Comparison of ENCODE assay signal across 12 cellular contexts in genomic region chr17:39666601-39667261, GRCh38. TPM values are rescaled to one million over a fixed set of nuclear protein-coding genes. Genes with fewer than 3 reads are reported as not detected.
A peak's percentile ranks its signal among the peaks of the same experiment; 100 is the strongest.
DNase-seq lines count a peak whose midpoint lies in the region; ATAC-seq, FAIRE-seq and TF ChIP-seq lines count a peak whose summit lies in the region.
"Had no signal": no experiment of that assay in that cellular context is flagged by ENCODE, and none has a peak within 500 bp of the region (broad histone marks: within the 10 kb centered on the region; RNA-seq: fewer than 3 reads in every experiment).

No MANE protein-coding gene starts in this region.

- H3K4me1 ChIP-seq in H9 (ENCODE audit: insufficient read depth, low read length) = peaks cover 6% of the 10 kb centered on the region; the same call in 1 of the 2 replicates
- peaks cover 16 to 36% of the 10 kb centered on the region in 2 donors for H3K4me1 ChIP-seq in kidney (ENCODE audit: control insufficient read depth in 1 of 2, insufficient read depth in 1 of 2, low read depth in 1 of 2, low read length in 2 of 2)
- peaks cover 0 to 65% (median 23%) of the 10 kb centered on the region in 6 donors for H3K4me1 ChIP-seq in spleen

- H3K9me3 ChIP-seq in H9 (ENCODE audit: control insufficient read depth, low read depth, low read length) = no peaks in the 10 kb centered on the region
- H3K9me3 ChIP-seq in kidney (ENCODE audit: control insufficient read depth in 1 of 2, low read length in 2 of 2) = no peaks in the 10 kb centered on the region
- H3K9me3 ChIP-seq in spleen = no peaks in the 10 kb centered on the region

- H3K18ac ChIP-seq in H9 (ENCODE audit: insufficient read length, low read depth, low read length) = no peak overlapping the region

- H4K8ac ChIP-seq in H9 (replicated peaks; ENCODE audit: insufficient read length, low read depth, low read length) = no peak overlapping the region

- H3K79me2 ChIP-seq in H9 (ENCODE audit: insufficient read depth, low read length) = no peaks in the 10 kb centered on the region

- H2AFZ ChIP-seq in H9 (ENCODE audit: low read length) = no peak overlapping the region

- no peak overlapping the region for H3T11ph ChIP-seq in H9 (ENCODE audit: low read length)

- intact Hi-C loops in kidney (cut with DNase I) (no loop called here), spleen (cut with DNase I; ENCODE audit: low total_unique reads) (no loop called here)

- no peak overlapping the region for H2BK120ac ChIP-seq in H9 (ENCODE audit: low read depth, low read length, poor library complexity, severe bottlenecking)

- H3K36me3 ChIP-seq in kidney (ENCODE audit: control insufficient read depth in 1 of 2, insufficient read depth in 2 of 2, low read length in 2 of 2) = peaks cover 2 to 3% of the 10 kb centered on the region in 2 donors
- peaks cover 0 to 26% (median 15%) of the 10 kb centered on the region in 6 donors for H3K36me3 ChIP-seq in spleen

- no peaks in the 10 kb centered on the region for H4K20me1 ChIP-seq in H9 (ENCODE audit: control insufficient read depth, insufficient read depth, insufficient read length)

- H4K5ac ChIP-seq in H9 (ENCODE audit: insufficient read length, low read depth, low read length) = no peak overlapping the region

- no peak overlapping the region for H2BK15ac ChIP-seq in H9 (ENCODE audit: low read depth, low read length)

- H3K4me3 ChIP-seq in kidney (ENCODE audit: low read length in 2 of 2) (no peak overlapping the region), spleen (peak overlapping the region in 2 of 8 donors; percentile 41 to 72)

- H3K4ac ChIP-seq in H9 (ENCODE audit: low read depth, low read length) = no peak overlapping the region

- H3K23ac ChIP-seq in H9 (ENCODE audit: insufficient read length, low read depth, low read length) = no peak overlapping the region

- H3K9me3 Mint-ChIP-seq in H9 = no peaks in the 10 kb centered on the region; a peak in 1 of 5 replicates
- H3K9me3 Mint-ChIP-seq in activated naive CD8-positive, alpha-beta T cell treated with anti-CD3 and anti-CD28 coated beads for 36 hours = no peaks in the 10 kb centered on the region

- no peak overlapping the region for H3K9ac ChIP-seq in H9 (ENCODE audit: extremely low read depth, insufficient read length, low read length)
- peak overlapping the region in 1 of 2 donors; percentile 7 for H3K9ac ChIP-seq in kidney (ENCODE audit: low read length in 2 of 2)

- TF ChIP-seq CTCF in H9 (conservative IDR thresholded peaks at IDR 0.05) (no peak), kidney (IDR thresholded peaks at IDR 0.05; ENCODE audit: borderline replicate concordance, extremely low read depth, insufficient read depth) (no peak), spleen (IDR thresholded peaks at IDR 0.05 in 8 of 11, conservative IDR thresholded peaks at IDR 0.05 in 3 of 11) (no peak)

- no peak for TF ChIP-seq POLR2A in spleen (IDR thresholded peaks at IDR 0.05)

- H3K4me1 Mint-ChIP-seq in H9 = peaks cover 33 to 51% of the 10 kb centered on the region in 2 experiments
- peaks cover 2% of the 10 kb centered on the region for H3K4me1 Mint-ChIP-seq in activated naive CD8-positive, alpha-beta T cell treated with anti-CD3 and anti-CD28 coated beads for 36 hours

- H3K27ac Mint-ChIP-seq in H9 = no peak overlapping the region
- no peak overlapping the region for H3K27ac Mint-ChIP-seq in activated naive CD8-positive, alpha-beta T cell treated with anti-CD3 and anti-CD28 coated beads for 36 hours

- peaks cover 62% of the 10 kb centered on the region for H3K27me3 Mint-ChIP-seq in H9 (ENCODE audit: low read depth)
- peaks cover 24% of the 10 kb centered on the region for H3K27me3 Mint-ChIP-seq in activated naive CD8-positive, alpha-beta T cell treated with anti-CD3 and anti-CD28 coated beads for 36 hours

- no peak for FAIRE-seq in kidney (lab: Jason Lieb, UNC)
- FAIRE-seq: endometrium, G401.6 had no signal

- peak overlapping the region; percentile 65 for H3K4me2 ChIP-seq in H9 (ENCODE audit: insufficient read depth, insufficient read length, low read length)

- no peak overlapping the region for H3K56ac ChIP-seq in H9 (ENCODE audit: insufficient read length, low read depth, low read length)

- no peak overlapping the region for H4K91ac ChIP-seq in H9 (ENCODE audit: insufficient read length, low read depth, low read length)

- DNase-seq in H9 (no peak), kidney (peak; percentile 72), spleen (peak; percentile 61), T1000 (lab: John Stamatoyannopoulos, UW) (no peak), NCI-H1436 treated with DMSO at 0.1 percent for 48 hours (lab: John Stamatoyannopoulos, UW) (no peak)
- no peak for DNase-seq in activated naive CD8-positive, alpha-beta T cell treated with anti-CD3 and anti-CD28 coated beads for 36 hours
- DNase-seq in central memory CD4-positive, alpha-beta T cell = no peak
- DNase-seq: kidney glomerular epithelial cell had no signal

- H3K36me3 Mint-ChIP-seq in H9 (ENCODE audit: insufficient read depth in 1 of 3, low read depth in 3 of 3) = no peaks in the 10 kb centered on the region
- H3K36me3 Mint-ChIP-seq in activated naive CD8-positive, alpha-beta T cell treated with anti-CD3 and anti-CD28 coated beads for 36 hours = no peaks in the 10 kb centered on the region

- H2BK5ac ChIP-seq in H9 (ENCODE audit: insufficient read length, low read length) = no peak overlapping the region

- no CpG with 5 or more reads among the region's 11 CpGs for WGBS in H9 (ENCODE audit: extremely low coverage, insufficient read length, low lambda C conversion rate)
- 57 to 64% (median 64%) methylated on average over 11 of the region's 11 CpGs for WGBS in spleen, 5 donors

- H3K79me1 ChIP-seq in H9 (ENCODE audit: insufficient read depth, low read depth, low read length, poor library complexity, severe bottlenecking) = no peaks in the 10 kb centered on the region

- no peak overlapping the region for H3K14ac ChIP-seq in H9 (ENCODE audit: insufficient read depth, low read length)

- peak overlapping the region; percentile 40 to 75; a peak in 4 of 5 replicates for H3K4me3 Mint-ChIP-seq in H9
- H3K4me3 Mint-ChIP-seq in activated naive CD8-positive, alpha-beta T cell treated with anti-CD3 and anti-CD28 coated beads for 36 hours = peak overlapping the region; percentile 37

- ATAC-seq in HG03439 (IDR thresholded peaks at IDR 0.05; ENCODE audit: unreplicated experiment) = no peak

- no peak overlapping the region for H2BK12ac ChIP-seq in H9 (ENCODE audit: insufficient read length, low read depth, low read length)

- no peak overlapping the region for H3K27ac ChIP-seq in H9 (ENCODE audit: insufficient read length, low read depth, low read length)
- H3K27ac ChIP-seq in kidney (ENCODE audit: low read depth in 2 of 2, low read length in 2 of 2) = no peak overlapping the region
- no peak overlapping the region for H3K27ac ChIP-seq in spleen

- H3K27me3 ChIP-seq in H9 (ENCODE audit: insufficient read depth, low read length) = peaks cover 3% of the 10 kb centered on the region; the same call in 1 of the 2 replicates
- H3K27me3 ChIP-seq in spleen (replicated peaks in 1 of 7) = peaks cover 4 to 71% (median 43%) of the 10 kb centered on the region in 7 donors

- peaks cover 6% of the 10 kb centered on the region for H3K23me2 ChIP-seq in H9 (ENCODE audit: insufficient read length, low read depth, low read length, poor library complexity, severe bottlenecking)

- H2AK5ac ChIP-seq in H9 (ENCODE audit: insufficient read length, low read length) = no peak overlapping the region

- H2BK20ac ChIP-seq in H9 (ENCODE audit: low read depth, low read length, poor library complexity, severe bottlenecking) = no peak overlapping the region

RNA-seq across cellular contexts. Expression of gene PNMT, which starts 1.5 kb away (rescaled TPM):
- 2.1 and 2.3 TPM in 2 replicates for total RNA-seq in H9 (2021)
- total RNA-seq in activated naive CD8-positive, alpha-beta T cell treated with anti-CD3 and anti-CD28 coated beads for 36 hours = not detected
- total RNA-seq in kidney = 8.2 TPM
- polyA plus RNA-seq in kidney (ENCODE audit: insufficient read depth, low read depth, low replicate concordance) = 2.0 TPM
- total RNA-seq in spleen = 1 to 10 TPM in 1 of 7 donors, under 1 TPM in 2, not detected in 4; 0.47 to 2.4 (median 0.51) TPM
- polyA plus RNA-seq in spleen = under 1 TPM; 0.28 to 0.93 (median 0.80) TPM
- total RNA-seq: urinary bladder had no signal

RNA-seq across cellular contexts. Expression of gene TCAP, which starts 1.6 kb away (rescaled TPM):
- total RNA-seq in H9 (2021) (2.1 and 2.5 TPM in 2 replicates), kidney (1.5 TPM), spleen (1 to 10 TPM; 1.5 to 3.1 (median 2.2) TPM)
- under 1 TPM; 0.78 to 0.89 TPM for total RNA-seq in activated naive CD8-positive, alpha-beta T cell treated with anti-CD3 and anti-CD28 coated beads for 36 hours
- polyA plus RNA-seq in kidney (ENCODE audit: insufficient read depth, low read depth, low replicate concordance) (1.7 TPM), spleen (1 to 10 TPM; 1.6 to 3.2 (median 2.0) TPM)

RNA-seq across cellular contexts. Expression of gene PGAP3, which starts 21.1 kb away (rescaled TPM):
- total RNA-seq in H9 (2021) = 29.0 and 30.2 TPM in 2 replicates
- 1 to 10 TPM; 7.8 to 8.9 TPM for total RNA-seq in activated naive CD8-positive, alpha-beta T cell treated with anti-CD3 and anti-CD28 coated beads for 36 hours
- 48.5 TPM for total RNA-seq in kidney
- polyA plus RNA-seq in kidney (ENCODE audit: insufficient read depth, low read depth, low replicate concordance) = 33.8 TPM
- total RNA-seq in spleen = 10 to 100 TPM; 15.5 to 27.4 (median 20.7) TPM
- polyA plus RNA-seq in spleen = 10 to 100 TPM; 11.5 to 21.3 (median 18.3) TPM

RNA-seq across cellular contexts. Expression of gene STARD3, which starts 29.8 kb away (rescaled TPM):
- total RNA-seq in H9 (2021) = 48.2 and 51.3 TPM in 2 replicates
- total RNA-seq in activated naive CD8-positive, alpha-beta T cell treated with anti-CD3 and anti-CD28 coated beads for 36 hours = 10 to 100 TPM; 47.9 to 53.2 TPM
- total RNA-seq in kidney = 47.6 TPM
- 32.1 TPM for polyA plus RNA-seq in kidney (ENCODE audit: insufficient read depth, low read depth, low replicate concordance)
- 100 to 1,000 TPM in 3 of 7 donors, 10 to 100 TPM in 4; 73.9 to 166 (median 98.7) TPM for total RNA-seq in spleen
- polyA plus RNA-seq in spleen = 100 to 1,000 TPM in 2 of 3 donors, 10 to 100 TPM in 1; 59.5 to 119 (median 102) TPM

RNA-seq across cellular contexts. Expression of gene ERBB2, which starts 33.1 kb away (rescaled TPM):
- 216 and 217 TPM in 2 replicates for total RNA-seq in H9 (2021)
- 1 to 10 TPM; 3.8 to 4.3 TPM for total RNA-seq in activated naive CD8-positive, alpha-beta T cell treated with anti-CD3 and anti-CD28 coated beads for 36 hours
- total RNA-seq in kidney = 186 TPM
- 76.5 TPM for polyA plus RNA-seq in kidney (ENCODE audit: insufficient read depth, low read depth, low replicate concordance)
- total RNA-seq in spleen = 10 to 100 TPM in 5 of 7 donors, 1 to 10 TPM in 2; 8.5 to 15.9 (median 13.8) TPM
- 1 to 10 TPM; 3.4 to 6.6 (median 4.3) TPM for polyA plus RNA-seq in spleen

Comparison
In these comparisons a context has a peak if more than half of its experiments do, and no peak if none do; other contexts are left out.
1. DNase-seq: peak in kidney (single experiment) and spleen (single experiment); none in H9 (single experiment), activated naive CD8-positive, alpha-beta T cell treated with anti-CD3 and anti-CD28 coated beads for 36 hours (single experiment), T1000 (single experiment), NCI-H1436 treated with DMSO at 0.1 percent for 48 hours (single experiment) and central memory CD4-positive, alpha-beta T cell (single experiment).